ENCODE assay signal across 8 cellular contexts in the genomic region with DNA sequence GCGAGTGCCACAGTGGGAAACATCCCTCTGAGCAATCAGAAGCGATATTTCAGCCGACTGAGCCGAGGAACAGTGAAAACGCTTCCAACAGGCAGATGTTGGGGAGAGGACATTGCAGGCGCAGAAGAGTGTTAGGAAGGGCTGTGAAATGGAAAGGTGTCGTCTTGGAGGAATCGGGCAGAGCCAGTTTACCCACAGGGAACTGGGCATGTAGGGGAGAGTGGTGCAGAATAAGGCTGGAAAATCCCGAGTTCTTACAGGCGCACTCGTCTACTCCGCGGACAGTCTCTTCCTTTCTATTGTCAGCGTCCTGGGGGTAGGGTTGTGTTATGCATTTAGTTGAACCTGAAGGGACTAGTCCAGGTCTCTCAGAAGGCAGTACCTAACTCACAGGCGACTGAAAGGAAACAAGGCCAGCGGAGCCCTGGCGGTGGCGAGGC. TPM values are rescaled to one million over a fixed set of nuclear protein-coding genes. Genes with fewer than 3 reads are reported as not detected.
DNase-seq lines count a peak whose midpoint lies in the region; FAIRE-seq and TF ChIP-seq lines count a peak whose summit lies in the region.

No MANE protein-coding gene starts in this region.

- H3K4me1 ChIP-seq in keratinocyte (ENCODE audit: control insufficient read depth, extremely low read depth, insufficient read depth, low read length), result peaks cover 32% of the 10 kb centered on the region
- peaks cover 17 to 36% (median 30%) of the 10 kb centered on the region in 4 donors for H3K4me1 ChIP-seq in stomach

- H3K9me3 Mint-ChIP-seq in activated naive CD8-positive, alpha-beta T cell (ENCODE audit: low read depth), result no peaks in the 10 kb centered on the region

- no peaks in the 10 kb centered on the region for H3K36me3 Mint-ChIP-seq in activated naive CD8-positive, alpha-beta T cell

- TF ChIP-seq CTCF in keratinocyte (optimal IDR thresholded peaks at IDR 0.05 in 1 of 3, IDR thresholded peaks at IDR 0.05 in 1 of 3, conservative IDR thresholded peaks at IDR 0.05 in 1 of 3; ENCODE audit: extremely low read depth in 1 of 3, insufficient read depth in 2 of 3, low read length in 3 of 3), result no peak
- peak in 2 of 7 experiments; percentile 11 to 14 for TF ChIP-seq CTCF in stomach (IDR thresholded peaks at IDR 0.05)

- peak overlapping the region; percentile 72 for H3K4me2 ChIP-seq in keratinocyte (ENCODE audit: control insufficient read depth, extremely low read depth, insufficient read depth, low read depth, low read length)

- DNase-seq in NCI-H510A treated with DMSO at 0.1 percent for 48 hours (lab: John Stamatoyannopoulos, UW), result peak; percentile 78
- no peak for DNase-seq in NCI-H510A (lab: John Stamatoyannopoulos, UW)
- no peak for DNase-seq in keratinocyte (ENCODE audit: low read depth, low spot score)
- no peak for DNase-seq in stomach
- no peak for DNase-seq in stimulated activated CD4-positive, alpha-beta T cell treated with anti-CD3 and anti-CD28 coated beads, Interleukin-2, amount 100 ng/mL, for 48 hours
- no peak for DNase-seq in DMS53 treated with DMSO at 0.1 percent for 48 hours (lab: John Stamatoyannopoulos, UW; ENCODE audit: unreplicated experiment)
- no peak for DNase-seq in foreskin melanocyte

- peak; percentile 58 for FAIRE-seq in keratinocyte (lab: Jason Lieb, UNC)

- H3K36me3 ChIP-seq in keratinocyte (ENCODE audit: control insufficient read depth in 2 of 2, extremely low read depth in 1 of 2, insufficient read depth in 2 of 2, low read length in 2 of 2) (no peaks in the 10 kb centered on the region), stomach (no peaks in the 10 kb centered on the region)

- H3K79me2 ChIP-seq in keratinocyte (ENCODE audit: control insufficient read depth, insufficient read depth, low read length), result peaks cover 38% of the 10 kb centered on the region

- H3K27me3 Mint-ChIP-seq in activated naive CD8-positive, alpha-beta T cell, result peaks cover 18% of the 10 kb centered on the region

- no peaks in the 10 kb centered on the region for H3K9me3 ChIP-seq in keratinocyte (ENCODE audit: control insufficient read depth, low read depth, low read length)
- no peaks in the 10 kb centered on the region for H3K9me3 ChIP-seq in stomach

- intact Hi-C loops in stomach (cut with DNase I; ENCODE audit: low total_unique reads), result no loop called here

- dilution Hi-C loops in keratinocyte (cut with MboI; ENCODE audit: extremely low pct_ligation_motif_present, low sequenced_read_pairs), result no loop called here

- peak overlapping the region; percentile 85 for H3K4me3 Mint-ChIP-seq in activated naive CD8-positive, alpha-beta T cell

- H2AFZ ChIP-seq in keratinocyte (ENCODE audit: control insufficient read depth, low read length), result peak overlapping the region; percentile 95

- H3K9ac ChIP-seq in keratinocyte (ENCODE audit: control insufficient read depth, extremely low read depth, insufficient read depth, low read length), result peak overlapping the region; percentile 84

- no peaks in the 10 kb centered on the region for H3K9me1 ChIP-seq in keratinocyte (ENCODE audit: control insufficient read depth, extremely low read depth, insufficient read depth, low read length)

- H3K4me3 ChIP-seq in keratinocyte (ENCODE audit: control insufficient read depth in 2 of 3, extremely low read depth in 1 of 3, insufficient read depth in 2 of 3, low read depth in 1 of 3, low read length in 3 of 3) (peak overlapping the region; percentile 67 to 78 (median 73)), stomach (peak overlapping the region; percentile 86 to 94 (median 90))

- H3K27ac ChIP-seq in keratinocyte (ENCODE audit: control insufficient read depth, insufficient read depth, low read length), result peak overlapping the region; percentile 80
- H3K27ac ChIP-seq in stomach, result peak overlapping the region; percentile 92 to 99 (median 97)

- H3K27ac Mint-ChIP-seq in activated naive CD8-positive, alpha-beta T cell, result peak overlapping the region; percentile 55

- peaks cover 20% of the 10 kb centered on the region for H3K4me1 Mint-ChIP-seq in activated naive CD8-positive, alpha-beta T cell (ENCODE audit: low read depth)

- WGBS in stomach, 5 donors, result 38 to 54% (median 42%) methylated on average over 18 of the region's 18 CpGs

- no peak for TF ChIP-seq EP300 in stomach (IDR thresholded peaks at IDR 0.05)

- H4K20me1 ChIP-seq in keratinocyte (ENCODE audit: control insufficient read depth, extremely low read depth, insufficient read depth, low read length), result peaks cover 16% of the 10 kb centered on the region

- H3K27me3 ChIP-seq in keratinocyte (ENCODE audit: control insufficient read depth, extremely low read depth, insufficient read depth, low read length) (no peaks in the 10 kb centered on the region), stomach (no peaks in the 10 kb centered on the region)

- no peak for TF ChIP-seq POLR2A in stomach (IDR thresholded peaks at IDR 0.05)

RNA-seq across cellular contexts. Expression of gene APLP2, which starts 1.1 kb away (rescaled TPM):
- polyA plus RNA-seq in keratinocyte (376 to 561 TPM (median 531 TPM) in 3 replicates), stomach (10 to 100 TPM; 41.1 to 76.7 (median 64.0) TPM)
- 312 TPM for polyA plus RNA-seq in keratinocyte (2011; ENCODE audit: low read depth)
- polyA plus RNA-seq in keratinocyte (2011; cell fraction: cytosol; rRNA removed), result 134 and 145 TPM in 2 replicates
- 936 and 995 TPM in 2 replicates for polyA plus RNA-seq in keratinocyte (2011; cell fraction: nucleus; rRNA removed)
- 212 and 429 TPM in 2 replicates for polyA plus RNA-seq in keratinocyte (2012; ENCODE audit: low replicate concordance)
- 198 to 355 TPM (median 278 TPM) in 3 replicates for polyA minus RNA-seq in keratinocyte
- polyA minus RNA-seq in keratinocyte (2011; cell fraction: cytosol; rRNA and poly(A)+ RNA removed), result 118 TPM
- 388 and 667 TPM in 2 replicates for polyA minus RNA-seq in keratinocyte (2011; cell fraction: nucleus; rRNA and poly(A)+ RNA removed)
- 100 to 1,000 TPM in 4 of 5 donors, 10 to 100 TPM in 1; 89.9 to 563 (median 217) TPM for total RNA-seq in stomach
